15 cellular contexts compared by ENCODE assay signal in the genomic region with DNA sequence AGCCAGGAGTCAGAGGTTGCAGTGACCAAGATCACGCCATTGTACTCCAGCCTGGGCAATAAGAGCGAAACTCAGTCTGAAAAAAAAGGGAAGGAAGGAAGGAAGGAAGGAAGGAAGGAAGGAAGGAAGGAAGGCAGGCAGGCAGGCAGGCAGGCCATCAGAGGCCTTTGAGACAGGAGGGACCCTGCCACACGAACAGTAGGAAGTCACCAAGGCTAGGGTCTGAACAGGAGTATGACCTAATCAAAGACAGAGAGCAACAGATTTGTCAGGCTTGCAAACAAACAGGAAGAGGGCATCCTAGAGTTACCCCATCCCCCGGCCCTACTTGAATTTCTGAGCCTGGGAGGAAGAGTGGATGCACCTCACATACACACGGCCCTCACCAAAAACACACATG.
A peak's percentile ranks its signal among the peaks of the same experiment; 100 is the strongest.
DNase-seq lines count a peak whose midpoint lies in the region; ATAC-seq and TF ChIP-seq lines count a peak whose summit lies in the region.
"Had no signal": no experiment of that assay in that cellular context is flagged by ENCODE, and none has a peak within 500 bp of the region (broad histone marks: within the 10 kb centered on the region; RNA-seq: fewer than 3 reads in every experiment).

No MANE protein-coding gene starts in this region.

- no peak overlapping the region for H3K27ac Mint-ChIP-seq in CD4-positive, alpha-beta T cell
- peak overlapping the region; percentile 86 for H3K27ac Mint-ChIP-seq in T-helper 1 cell treated with Interleukin-12 subunit alpha and Interleukin-12 subunit beta and Interleukin-4 antibody, amounts not matched to agents 30 μg/mL and 1 μg/mL, for 36 hours
- no peak overlapping the region for H3K27ac Mint-ChIP-seq in memory B cell

- no peaks in the 10 kb centered on the region for H3K27me3 ChIP-seq in CD4-positive, alpha-beta T cell (ENCODE audit: control insufficient read depth, insufficient read depth, low read length)
- H3K27me3 ChIP-seq: hepatocyte, right atrium auricular region had no signal

- no peak overlapping the region for H3K4me3 ChIP-seq in HEK293 (ENCODE audit: low read depth, low read length)
- H3K4me3 ChIP-seq: hepatocyte, right atrium auricular region had no signal

- no peaks in the 10 kb centered on the region for H3K9me3 ChIP-seq in CD4-positive, alpha-beta T cell (ENCODE audit: control insufficient read depth, low read length)
- H3K9me3 ChIP-seq in HEK293 (ENCODE audit: control insufficient read depth, insufficient read depth, low read depth, low read length) = no peaks in the 10 kb centered on the region
- H3K9me3 ChIP-seq: Caco-2, right atrium auricular region had no signal

- no peak for DNase-seq in CD4-positive, alpha-beta T cell
- DNase-seq in memory B cell (ENCODE audit: low spot score in 2 of 2) = no peak
- DNase-seq in stimulated activated CD4-positive, alpha-beta T cell treated with anti-CD3 and anti-CD28 coated beads, Interleukin-4, amount 100 ng/mL, for 24 hours = no peak
- no peak for DNase-seq in COLO829 (ENCODE audit: low spot score)
- DNase-seq: activated B cell treated with CpG ODN at 0.5 μM for 24 hours; Caco-2; dermis blood vessel endothelial cell; NCI-H2107; stimulated activated CD4-positive, alpha-beta T cell treated with anti-CD3 and anti-CD28 coated beads, Interleukin-2, amount 100 ng/mL, for 48 hours had no signal

- H3K4me3 Mint-ChIP-seq in CD4-positive, alpha-beta T cell = no peak overlapping the region
- no peak overlapping the region for H3K4me3 Mint-ChIP-seq in T-helper 1 cell treated with Interleukin-12 subunit alpha and Interleukin-12 subunit beta and Interleukin-4 antibody, amounts not matched to agents 30 μg/mL and 1 μg/mL, for 36 hours
- no peak overlapping the region for H3K4me3 Mint-ChIP-seq in memory B cell
- H3K4me3 Mint-ChIP-seq: activated B cell treated with CpG ODN at 0.5 μM for 24 hours, neural crest cell had no signal

- TF ChIP-seq CTCF in CD4-positive, alpha-beta T cell (IDR thresholded peaks at IDR 0.05) = no peak
- no peak for TF ChIP-seq CTCF in HEK293 (tag by site-specific recombination; IDR thresholded peaks at IDR 0.05)

- H3K27me3 Mint-ChIP-seq in CD4-positive, alpha-beta T cell = no peaks in the 10 kb centered on the region
- H3K27me3 Mint-ChIP-seq in T-helper 1 cell treated with Interleukin-12 subunit alpha and Interleukin-12 subunit beta and Interleukin-4 antibody, amounts not matched to agents 30 μg/mL and 1 μg/mL, for 36 hours (ENCODE audit: low read depth) = no peaks in the 10 kb centered on the region
- no peaks in the 10 kb centered on the region for H3K27me3 Mint-ChIP-seq in memory B cell
- H3K27me3 Mint-ChIP-seq: activated B cell treated with CpG ODN at 0.5 μM for 24 hours had no signal

- peak; percentile 48 for ATAC-seq in CD4-positive, alpha-beta T cell (ENCODE audit: poor library complexity)
- ATAC-seq in memory B cell (ENCODE audit: low read depth) (peak; percentile 14), GM18520 (IDR thresholded peaks at IDR 0.05; ENCODE audit: unreplicated experiment) (no peak)

- intact Hi-C loops in CD4-positive, alpha-beta T cell (cut with DNase I, micrococcal nuclease) = loop anchor here in 1 of 2 experiments (5.0 kb wide), 1 partner anchor 80 kb away; no protein-coding TSS in a partner anchor

- CTCF ChIA-PET in CD4-positive, alpha-beta T cell (lab: Charles Lee) = interaction anchor here (1.5 kb wide), 1 partner anchor 21 kb away, joined by 4 read pairs; no protein-coding TSS in a partner anchor
- CTCF ChIA-PET in HEK293 (lab: Yijun Ruan, JAX) = interaction anchor here (0.6 to 1.7 kb wide), 5 partner anchors 10 to 58 kb away, joined by 3 to 5 read pairs (median 4); no protein-coding TSS in a partner anchor

- no peaks in the 10 kb centered on the region for H3K36me3 ChIP-seq in HEK293 (ENCODE audit: control insufficient read depth in 2 of 2, insufficient read depth in 1 of 2, low read length in 2 of 2)
- H3K36me3 ChIP-seq: right atrium auricular region had no signal

- H3K4me1 ChIP-seq in HEK293 (ENCODE audit: control insufficient read depth, insufficient read depth, low read length) = no peaks in the 10 kb centered on the region
- H3K4me1 ChIP-seq: Caco-2 had no signal

- no peak overlapping the region for H3K27ac ChIP-seq in CD4-positive, alpha-beta T cell (ENCODE audit: low read depth, low read length)
- no peak overlapping the region for H3K27ac ChIP-seq in HEK293 (ENCODE audit: extremely low read depth, low read depth, low read length)
- H3K27ac ChIP-seq: hepatocyte, right atrium auricular region had no signal

- peaks cover 2% of the 10 kb centered on the region for H3K9me3 Mint-ChIP-seq in CD4-positive, alpha-beta T cell
- H3K9me3 Mint-ChIP-seq in T-helper 1 cell treated with Interleukin-12 subunit alpha and Interleukin-12 subunit beta and Interleukin-4 antibody, amounts not matched to agents 30 μg/mL and 1 μg/mL, for 36 hours = no peaks in the 10 kb centered on the region
- H3K9me3 Mint-ChIP-seq in memory B cell = peaks cover 2% of the 10 kb centered on the region
- H3K9me3 Mint-ChIP-seq: activated B cell treated with CpG ODN at 0.5 μM for 24 hours, neural crest cell had no signal

- no peaks in the 10 kb centered on the region for H3K36me3 Mint-ChIP-seq in CD4-positive, alpha-beta T cell (ENCODE audit: low read depth)
- H3K36me3 Mint-ChIP-seq in T-helper 1 cell treated with Interleukin-12 subunit alpha and Interleukin-12 subunit beta and Interleukin-4 antibody, amounts not matched to agents 30 μg/mL and 1 μg/mL, for 36 hours (ENCODE audit: low read depth) = peaks cover 1% of the 10 kb centered on the region
- H3K36me3 Mint-ChIP-seq in memory B cell = peaks cover 4% of the 10 kb centered on the region

- POLR2A ChIA-PET in CD4-positive, alpha-beta T cell (lab: Charles Lee) = no interaction called here
- POLR2A ChIA-PET in HEK293 (lab: Yijun Ruan, JAX) = interaction anchor here (1.5 kb wide), 1 partner anchor 99 kb away, joined by 5 read pairs; no protein-coding TSS in a partner anchor

- H3K4me1 Mint-ChIP-seq in CD4-positive, alpha-beta T cell (ENCODE audit: low read depth) = peaks cover 7% of the 10 kb centered on the region
- peaks cover 25% of the 10 kb centered on the region for H3K4me1 Mint-ChIP-seq in T-helper 1 cell treated with Interleukin-12 subunit alpha and Interleukin-12 subunit beta and Interleukin-4 antibody, amounts not matched to agents 30 μg/mL and 1 μg/mL, for 36 hours (ENCODE audit: low read depth)
- H3K4me1 Mint-ChIP-seq in memory B cell = peaks cover 12% of the 10 kb centered on the region

TF ChIP-seq in HEK293, 187 proteins besides CTCF, POLR2A, EP300 and RAD21 (continues in another document):
- no peak for TF ChIP-seq SALL2 (tag by site-specific recombination; IDR thresholded peaks at IDR 0.05; ENCODE audit: borderline replicate concordance)
- TF ChIP-seq ZNF624 (tag by site-specific recombination; IDR thresholded peaks at IDR 0.05) = no peak
- no peak for TF ChIP-seq ZNF10 (tag by site-specific recombination; IDR thresholded peaks at IDR 0.05)
- TF ChIP-seq ZNF560 (tag by site-specific recombination; IDR thresholded peaks at IDR 0.05; ENCODE audit: borderline replicate concordance) = no peak
- TF ChIP-seq ZIC2 (tag by site-specific recombination; IDR thresholded peaks at IDR 0.05) = no peak
- TF ChIP-seq ZNF23 (tag by site-specific recombination; IDR thresholded peaks at IDR 0.05; ENCODE audit: borderline replicate concordance) = no peak
- TF ChIP-seq, protein P1, sequence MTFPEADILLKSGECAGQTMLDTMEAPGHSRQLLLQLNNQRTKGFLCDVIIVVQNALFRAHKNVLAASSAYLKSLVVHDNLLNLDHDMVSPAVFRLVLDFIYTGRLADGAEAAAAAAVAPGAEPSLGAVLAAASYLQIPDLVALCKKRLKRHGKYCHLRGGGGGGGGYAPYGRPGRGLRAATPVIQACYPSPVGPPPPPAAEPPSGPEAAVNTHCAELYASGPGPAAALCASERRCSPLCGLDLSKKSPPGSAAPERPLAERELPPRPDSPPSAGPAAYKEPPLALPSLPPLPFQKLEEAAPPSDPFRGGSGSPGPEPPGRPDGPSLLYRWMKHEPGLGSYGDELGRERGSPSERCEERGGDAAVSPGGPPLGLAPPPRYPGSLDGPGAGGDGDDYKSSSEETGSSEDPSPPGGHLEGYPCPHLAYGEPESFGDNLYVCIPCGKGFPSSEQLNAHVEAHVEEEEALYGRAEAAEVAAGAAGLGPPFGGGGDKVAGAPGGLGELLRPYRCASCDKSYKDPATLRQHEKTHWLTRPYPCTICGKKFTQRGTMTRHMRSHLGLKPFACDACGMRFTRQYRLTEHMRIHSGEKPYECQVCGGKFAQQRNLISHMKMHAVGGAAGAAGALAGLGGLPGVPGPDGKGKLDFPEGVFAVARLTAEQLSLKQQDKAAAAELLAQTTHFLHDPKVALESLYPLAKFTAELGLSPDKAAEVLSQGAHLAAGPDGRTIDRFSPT (tag by site-specific recombination; IDR thresholded peaks at IDR 0.05) = no peak
- TF ChIP-seq MZF1 (tag by site-specific recombination; IDR thresholded peaks at IDR 0.05; ENCODE audit: borderline replicate concordance) = no peak
- TF ChIP-seq SCRT2 (tag by site-specific recombination; IDR thresholded peaks at IDR 0.05) = peak; percentile 57
- TF ChIP-seq ZNF677 (tag by site-specific recombination; IDR thresholded peaks at IDR 0.05) = no peak
- no peak for TF ChIP-seq ZNF830 (tag by site-specific recombination; IDR thresholded peaks at IDR 0.05; ENCODE audit: low read depth)
